ENCODE assay signal across 23 cellular contexts in the genomic region with DNA sequence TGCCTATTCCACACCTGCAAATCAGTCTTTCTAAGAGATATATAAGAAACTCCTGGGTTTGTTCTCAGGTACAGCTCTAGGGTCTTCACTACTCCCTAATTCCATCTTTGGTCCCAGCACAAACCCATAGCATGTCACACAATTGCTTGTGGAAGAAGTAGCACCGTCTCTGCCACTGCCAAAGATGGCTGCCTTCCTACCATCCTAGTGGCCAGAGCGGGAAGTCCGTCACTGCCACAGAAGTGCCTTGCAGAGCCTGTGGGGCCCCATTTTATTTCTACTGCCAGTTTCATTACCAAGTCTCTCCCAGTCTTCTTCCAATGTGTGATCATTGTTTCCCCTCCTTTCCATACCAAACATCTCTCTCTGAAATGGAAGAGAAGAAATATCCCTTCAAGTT.
"Had no signal": no experiment of that assay in that cellular context is flagged by ENCODE, and none has a peak within 500 bp of the region (broad histone marks: within the 10 kb centered on the region; RNA-seq: fewer than 3 reads in every experiment).

No MANE protein-coding gene starts in this region.

- FAIRE-seq: frontal cortex had no signal

- H3K27me3 Mint-ChIP-seq: activated naive CD8-positive, alpha-beta T cell treated with anti-CD3 and anti-CD28 coated beads, Interleukin-2, amount 50 U/mL, for 24 hours; stimulated activated naive B cell treated with anti-CD40 and anti-IgM and Interleukin-4, amounts not matched to agents 10 μg/mL and 1 μg/mL and 100 μg/mL, for 72 hours had no signal

- DNase-seq: activated CD4-positive, alpha-beta T cell treated with anti-CD3 and anti-CD28 coated beads for 4 hours; activated CD4-positive, alpha-beta T cell treated with anti-CD3 and anti-CD28 coated beads, Interleukin-2, amount 50 U/mL, for 48 hours; activated CD4-positive, CD25-positive, alpha-beta regulatory T cell; activated effector memory CD4-positive, alpha-beta T cell treated with anti-CD3 and anti-CD28 coated beads, Interleukin-2, amount 50 U/mL, for 16 hours; activated naive CD4-positive, alpha-beta T cell treated with anti-CD3 and anti-CD28 coated beads, Interleukin-2, amount 50 U/mL, for 16 hours; activated naive CD8-positive, alpha-beta T cell treated with anti-CD3 and anti-CD28 coated beads, Interleukin-2, amount 50 U/mL, for 24 hours; activated T-cell treated with anti-CD3 and anti-CD28 coated beads, Interleukin-2, amount 50 U/mL, for 48 hours; body of pancreas; effector CD4-positive, alpha-beta T cell; hypothalamus; occipital lobe; posterior cingulate gyrus; sigmoid colon; stimulated activated CD4-positive, alpha-beta T cell treated with anti-CD3 and anti-CD28 coated beads, Interleukin-2, amount 100 ng/mL, for 48 hours; stimulated activated CD8-positive, alpha-beta memory T cell treated with anti-CD3 and anti-CD28 coated beads, Interleukin-4, amount 100 ng/mL, for 48 hours; stimulated activated naive B cell treated with anti-CD40 and anti-IgM and Interleukin-4, amounts not matched to agents 10 μg/mL and 1 μg/mL and 100 μg/mL, for 72 hours; T1000; upper lobe of left lung had no signal

- H3K36me3 ChIP-seq: esophagus muscularis mucosa, sigmoid colon, thoracic aorta, upper lobe of left lung had no signal

- H3K27me3 ChIP-seq: body of pancreas, esophagus muscularis mucosa, sigmoid colon, upper lobe of left lung had no signal

- H3K27ac ChIP-seq: body of pancreas, esophagus muscularis mucosa, sigmoid colon, thoracic aorta, upper lobe of left lung had no signal

- H3K36me3 Mint-ChIP-seq: stimulated activated naive B cell treated with anti-CD40 and anti-IgM and Interleukin-4, amounts not matched to agents 10 μg/mL and 1 μg/mL and 100 μg/mL, for 72 hours had no signal

- H3K4me3 ChIP-seq: body of pancreas, esophagus muscularis mucosa, sigmoid colon, smooth muscle cell, thoracic aorta, upper lobe of left lung had no signal

- ATAC-seq: activated naive CD8-positive, alpha-beta T cell treated with anti-CD3 and anti-CD28 coated beads, Interleukin-2, amount 50 U/mL, for 24 hours; body of pancreas; stimulated activated naive B cell treated with anti-CD40 and anti-IgM and Interleukin-4, amounts not matched to agents 10 μg/mL and 1 μg/mL and 100 μg/mL, for 72 hours had no signal

- H3K27ac Mint-ChIP-seq: activated naive CD8-positive, alpha-beta T cell treated with anti-CD3 and anti-CD28 coated beads, Interleukin-2, amount 50 U/mL, for 24 hours; stimulated activated naive B cell treated with anti-CD40 and anti-IgM and Interleukin-4, amounts not matched to agents 10 μg/mL and 1 μg/mL and 100 μg/mL, for 72 hours; T-helper 1 cell treated with Interleukin-12 subunit alpha and Interleukin-12 subunit beta and Interleukin-4 antibody, amounts not matched to agents 30 μg/mL and 1 μg/mL, for 36 hours had no signal

- H3K4me3 Mint-ChIP-seq: activated naive CD8-positive, alpha-beta T cell treated with anti-CD3 and anti-CD28 coated beads, Interleukin-2, amount 50 U/mL, for 24 hours; stimulated activated naive B cell treated with anti-CD40 and anti-IgM and Interleukin-4, amounts not matched to agents 10 μg/mL and 1 μg/mL and 100 μg/mL, for 72 hours; T-helper 1 cell treated with Interleukin-12 subunit alpha and Interleukin-12 subunit beta and Interleukin-4 antibody, amounts not matched to agents 30 μg/mL and 1 μg/mL, for 36 hours had no signal

- H3K9me3 ChIP-seq: body of pancreas, esophagus muscularis mucosa, sigmoid colon, thoracic aorta, upper lobe of left lung had no signal

- H3K9me3 Mint-ChIP-seq: stimulated activated naive B cell treated with anti-CD40 and anti-IgM and Interleukin-4, amounts not matched to agents 10 μg/mL and 1 μg/mL and 100 μg/mL, for 72 hours; T-helper 1 cell treated with Interleukin-12 subunit alpha and Interleukin-12 subunit beta and Interleukin-4 antibody, amounts not matched to agents 30 μg/mL and 1 μg/mL, for 36 hours had no signal

- H3K4me2 ChIP-seq: smooth muscle cell had no signal
